ENCODE assay signal across 8 cellular contexts in genomic region chr20:9978395-9979004, GRCh38. TPM values are rescaled to one million over a fixed set of nuclear protein-coding genes. Genes with fewer than 3 reads are reported as not detected.
A peak's percentile ranks its signal among the peaks of the same experiment; 100 is the strongest.
DNase-seq lines count a peak whose midpoint lies in the region; ATAC-seq and TF ChIP-seq lines count a peak whose summit lies in the region.

No MANE protein-coding gene starts in this region.

- H3K9me3 Mint-ChIP-seq in T-cell (no peaks in the 10 kb centered on the region), memory B cell (no peaks in the 10 kb centered on the region)
- H3K9me3 Mint-ChIP-seq in effector memory CD8-positive, alpha-beta T cell: no peaks in the 10 kb centered on the region

- H3K27ac ChIP-seq in uterus: peak overlapping the region in 1 of 2 donors; percentile 29

- no peaks in the 10 kb centered on the region for H3K36me3 ChIP-seq in uterus

- H3K4me3 Mint-ChIP-seq in T-cell (no peak overlapping the region), memory B cell (no peak overlapping the region)
- no peak overlapping the region for H3K4me3 Mint-ChIP-seq in effector memory CD8-positive, alpha-beta T cell

- no peaks in the 10 kb centered on the region for H3K27me3 ChIP-seq in uterus

- TF ChIP-seq CTCF in uterus (IDR thresholded peaks at IDR 0.05): peak; percentile 75 to 93 (median 83)

- H3K4me3 ChIP-seq in uterus: no peak overlapping the region

- H3K9me3 ChIP-seq in uterus: no peaks in the 10 kb centered on the region

- DNase-seq in DMS 273 (lab: John Stamatoyannopoulos, UW; ENCODE audit: unreplicated experiment): peak; percentile 88
- DNase-seq in NCI-H2029 (lab: John Stamatoyannopoulos, UW): peak; percentile 58
- peak in 24 of 34 experiments; percentile 4 to 46 (median 19) for DNase-seq in T-cell
- DNase-seq in effector memory CD8-positive, alpha-beta T cell: peak; percentile 29 to 43 (median 37)
- DNase-seq in memory B cell (ENCODE audit: low spot score in 2 of 2): peak; percentile 12 to 37
- peak; percentile 22 to 63 for DNase-seq in uterus

- H3K27me3 Mint-ChIP-seq in T-cell (no peaks in the 10 kb centered on the region), memory B cell (peaks cover 1% of the 10 kb centered on the region)
- H3K27me3 Mint-ChIP-seq in effector memory CD8-positive, alpha-beta T cell: no peaks in the 10 kb centered on the region

- H3K4me1 ChIP-seq in uterus: peaks cover 0 to 5% of the 10 kb centered on the region in 2 donors

- H3K36me3 Mint-ChIP-seq in T-cell (no peaks in the 10 kb centered on the region), memory B cell (no peaks in the 10 kb centered on the region)
- no peaks in the 10 kb centered on the region for H3K36me3 Mint-ChIP-seq in effector memory CD8-positive, alpha-beta T cell (ENCODE audit: insufficient read depth)

- CTCF ChIA-PET in T-cell (lab: Charles Lee): interaction anchor here (0.6 to 3.9 kb wide), 20 partner anchors 9 to 458 kb away, joined by 3 to 39 read pairs (median 4); partner anchors contain the start of genes ANKEF1 (in 1 of the 2), MKKS (in 1 of the 2) and SLX4IP (in 1 of the 2)

- ATAC-seq in GM19035 (IDR thresholded peaks at IDR 0.05; ENCODE audit: unreplicated experiment): peak; percentile 95
- ATAC-seq in HG03097 (IDR thresholded peaks at IDR 0.05; ENCODE audit: low FRiP score, unreplicated experiment): peak; percentile 93
- peak; percentile 78 to 81 (median 79) for ATAC-seq in T-cell (replicated peaks in 1 of 4)
- ATAC-seq in effector memory CD8-positive, alpha-beta T cell (replicated peaks): peak; percentile 94
- ATAC-seq in memory B cell (ENCODE audit: low read depth): peak; percentile 89

- POLR2A ChIA-PET in T-cell (lab: Charles Lee): no interaction called here

- H3K4me1 Mint-ChIP-seq in T-cell: peaks cover 0 to 2% (median 0%) of the 10 kb centered on the region in 3 donors
- no peaks in the 10 kb centered on the region for H3K4me1 Mint-ChIP-seq in effector memory CD8-positive, alpha-beta T cell (ENCODE audit: low read depth in 2 of 2)
- no peaks in the 10 kb centered on the region for H3K4me1 Mint-ChIP-seq in memory B cell

- H3K27ac Mint-ChIP-seq in T-cell (no peak overlapping the region), memory B cell (no peak overlapping the region)
- peak overlapping the region in 1 of 2 donors; percentile 11 for H3K27ac Mint-ChIP-seq in effector memory CD8-positive, alpha-beta T cell

- no peak for TF ChIP-seq POLR2A in uterus (IDR thresholded peaks at IDR 0.05)

- intact Hi-C loops in uterus (cut with DNase I; ENCODE audit: low total_unique reads): loop anchor here (10.0 kb wide), 1 partner anchor 446 kb away; no protein-coding TSS in a partner anchor

RNA-seq across cellular contexts. Expression of gene ANKEF1, which starts 56.3 kb away (rescaled TPM):
- total RNA-seq in T-cell: 1 to 10 TPM; 1.9 to 7.0 (median 4.1) TPM
- total RNA-seq in uterus: 1 to 10 TPM in 2 of 4 donors, under 1 TPM in 2; 0.26 to 5.1 (median 1.3) TPM

Comparison
In these comparisons a context has a peak if more than half of its experiments do, and no peak if none do; other contexts are left out.
1. DNase-seq: peak in every context shown above with its lines; median percentile 88 in DMS 273; 58 in NCI-H2029; 42 in uterus; 37 in effector memory CD8-positive, alpha-beta T cell; 24 in memory B cell; 19 in T-cell.